In the genomic region with DNA sequence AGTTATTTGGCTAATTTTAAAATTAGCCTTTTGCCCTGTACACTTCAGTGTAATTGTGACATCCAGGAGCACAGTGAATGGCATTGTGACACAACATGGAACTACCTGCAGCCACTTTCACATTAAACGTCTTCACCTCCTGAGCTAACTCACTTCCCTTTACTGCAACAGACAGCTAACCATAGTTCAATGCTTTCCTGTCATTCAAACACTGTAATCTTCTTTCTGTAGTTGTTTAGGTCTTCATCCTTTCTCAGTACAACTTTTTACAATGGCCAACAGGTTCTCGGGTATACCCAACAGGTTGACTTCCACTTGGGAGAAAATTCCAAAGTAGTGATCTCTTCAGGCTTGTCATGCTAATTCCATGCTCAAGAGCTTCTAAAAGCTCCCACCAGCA, we compare ENCODE assay signal across 2 cellular contexts.
TF ChIP-seq lines count a peak whose summit lies in the region.

No MANE protein-coding gene starts in this region.

TF ChIP-seq in H1, 55 proteins besides CTCF, POLR2A, EP300 and RAD21:
- TF ChIP-seq NRF1 (IDR thresholded peaks at IDR 0.05; ENCODE audit: low read depth, low read length): no peak
- no peak for TF ChIP-seq BACH1 (IDR thresholded peaks at IDR 0.05; ENCODE audit: low read length)
- no peak for TF ChIP-seq CHD1 (IDR thresholded peaks at IDR 0.05; ENCODE audit: low read depth, low read length)
- no peak for TF ChIP-seq TBP (IDR thresholded peaks at IDR 0.05; ENCODE audit: low read depth, low read length)
- no peak for TF ChIP-seq MAFK (IDR thresholded peaks at IDR 0.05; ENCODE audit: low read depth, low read length)
- no peak for TF ChIP-seq BCL11A (IDR thresholded peaks at IDR 0.05; ENCODE audit: low read depth in 2 of 2, low read length in 2 of 2)
- TF ChIP-seq E2F6 (IDR thresholded peaks at IDR 0.05): no peak
- no peak for TF ChIP-seq GABPA (IDR thresholded peaks at IDR 0.05; ENCODE audit: borderline replicate concordance, insufficient read depth, low read length)
- TF ChIP-seq TAF1 (IDR thresholded peaks at IDR 0.05; ENCODE audit: low read depth, low read length): no peak
- TF ChIP-seq BRCA1 (IDR thresholded peaks at IDR 0.05; ENCODE audit: low read depth, low read length): no peak
- TF ChIP-seq PHF8 (conservative IDR thresholded peaks at IDR 0.05; ENCODE audit: low read depth, low read length): no peak
- no peak for TF ChIP-seq ZNF274 (IDR thresholded peaks at IDR 0.05; ENCODE audit: borderline replicate concordance, extremely low read depth, low read length)
- no peak for TF ChIP-seq EZH2 (IDR thresholded peaks at IDR 0.05; ENCODE audit: low read depth, low read length, severe bottlenecking)
- no peak for TF ChIP-seq SIN3A (conservative IDR thresholded peaks at IDR 0.05 in 1 of 2, IDR thresholded peaks at IDR 0.05 in 1 of 2; ENCODE audit: low read depth in 1 of 2, low read length in 2 of 2)
- TF ChIP-seq ASH2L (IDR thresholded peaks at IDR 0.05; ENCODE audit: low read length): no peak
- TF ChIP-seq KDM4A (IDR thresholded peaks at IDR 0.05; ENCODE audit: low read depth, low read length, severe bottlenecking): no peak
- TF ChIP-seq ATF2 (IDR thresholded peaks at IDR 0.05; ENCODE audit: low read length): no peak
- TF ChIP-seq YY1 (IDR thresholded peaks at IDR 0.05; ENCODE audit: low read depth, low read length): no peak
- TF ChIP-seq SIX5 (IDR thresholded peaks at IDR 0.05; ENCODE audit: low read depth, low read length): no peak
- TF ChIP-seq SIRT6 (IDR thresholded peaks at IDR 0.05; ENCODE audit: low read length): no peak

TF ChIP-seq in HepG2, 621 proteins besides CTCF, POLR2A, EP300 and RAD21:
- TF ChIP-seq, protein P1, sequence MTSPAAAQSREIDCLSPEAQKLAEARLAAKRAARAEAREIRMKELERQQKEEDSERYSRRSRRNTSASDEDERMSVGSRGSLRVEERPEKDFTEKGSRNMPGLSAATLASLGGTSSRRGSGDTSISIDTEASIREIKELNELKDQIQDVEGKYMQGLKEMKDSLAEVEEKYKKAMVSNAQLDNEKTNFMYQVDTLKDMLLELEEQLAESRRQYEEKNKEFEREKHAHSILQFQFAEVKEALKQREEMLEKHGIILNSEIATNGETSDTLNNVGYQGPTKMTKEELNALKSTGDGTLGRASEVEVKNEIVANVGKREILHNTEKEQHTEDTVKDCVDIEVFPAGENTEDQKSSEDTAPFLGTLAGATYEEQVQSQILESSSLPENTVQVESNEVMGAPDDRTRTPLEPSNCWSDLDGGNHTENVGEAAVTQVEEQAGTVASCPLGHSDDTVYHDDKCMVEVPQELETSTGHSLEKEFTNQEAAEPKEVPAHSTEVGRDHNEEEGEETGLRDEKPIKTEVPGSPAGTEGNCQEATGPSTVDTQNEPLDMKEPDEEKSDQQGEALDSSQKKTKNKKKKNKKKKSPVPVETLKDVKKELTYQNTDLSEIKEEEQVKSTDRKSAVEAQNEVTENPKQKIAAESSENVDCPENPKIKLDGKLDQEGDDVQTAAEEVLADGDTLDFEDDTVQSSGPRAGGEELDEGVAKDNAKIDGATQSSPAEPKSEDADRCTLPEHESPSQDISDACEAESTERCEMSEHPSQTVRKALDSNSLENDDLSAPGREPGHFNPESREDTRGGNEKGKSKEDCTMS (CRISPR knock-in tag; conservative IDR thresholded peaks at IDR 0.05): no peak
- TF ChIP-seq ZNF20 (CRISPR knock-in tag; IDR thresholded peaks at IDR 0.05) (no peak), ZFP37 (CRISPR knock-in tag; IDR thresholded peaks at IDR 0.05; ENCODE audit: borderline replicate concordance) (no peak), BORCS8-MEF2B (CRISPR knock-in tag; IDR thresholded peaks at IDR 0.05) (no peak), DZIP1 (CRISPR knock-in tag; IDR thresholded peaks at IDR 0.05) (no peak), ZNF484 (CRISPR knock-in tag; IDR thresholded peaks at IDR 0.05; ENCODE audit: borderline replicate concordance, low read depth) (no peak), GABPA (IDR thresholded peaks at IDR 0.05; ENCODE audit: low read depth, low read length) (no peak), GABPA (CRISPR knock-in tag; IDR thresholded peaks at IDR 0.05; ENCODE audit: low read depth) (no peak), BRCA1 (CRISPR knock-in tag; IDR thresholded peaks at IDR 0.05) (no peak), CREB3 (CRISPR knock-in tag; IDR thresholded peaks at IDR 0.05) (no peak), ZBTB43 (CRISPR knock-in tag; conservative IDR thresholded peaks at IDR 0.05) (no peak), ZSCAN5A (CRISPR knock-in tag; IDR thresholded peaks at IDR 0.05; ENCODE audit: borderline replicate concordance) (no peak), ZNF598 (CRISPR knock-in tag; IDR thresholded peaks at IDR 0.05; ENCODE audit: borderline replicate concordance) (no peak), SP1 (IDR thresholded peaks at IDR 0.05) (no peak), SP1 (CRISPR knock-in tag; IDR thresholded peaks at IDR 0.05) (no peak), ZSCAN20 (CRISPR knock-in tag; IDR thresholded peaks at IDR 0.05; ENCODE audit: borderline replicate concordance) (no peak), ZNF501 (CRISPR knock-in tag; IDR thresholded peaks at IDR 0.05) (no peak), PHF20 (CRISPR knock-in tag; IDR thresholded peaks at IDR 0.05) (no peak), ZNF569 (CRISPR knock-in tag; IDR thresholded peaks at IDR 0.05; ENCODE audit: borderline replicate concordance) (no peak)
- TF ChIP-seq, protein P2, sequence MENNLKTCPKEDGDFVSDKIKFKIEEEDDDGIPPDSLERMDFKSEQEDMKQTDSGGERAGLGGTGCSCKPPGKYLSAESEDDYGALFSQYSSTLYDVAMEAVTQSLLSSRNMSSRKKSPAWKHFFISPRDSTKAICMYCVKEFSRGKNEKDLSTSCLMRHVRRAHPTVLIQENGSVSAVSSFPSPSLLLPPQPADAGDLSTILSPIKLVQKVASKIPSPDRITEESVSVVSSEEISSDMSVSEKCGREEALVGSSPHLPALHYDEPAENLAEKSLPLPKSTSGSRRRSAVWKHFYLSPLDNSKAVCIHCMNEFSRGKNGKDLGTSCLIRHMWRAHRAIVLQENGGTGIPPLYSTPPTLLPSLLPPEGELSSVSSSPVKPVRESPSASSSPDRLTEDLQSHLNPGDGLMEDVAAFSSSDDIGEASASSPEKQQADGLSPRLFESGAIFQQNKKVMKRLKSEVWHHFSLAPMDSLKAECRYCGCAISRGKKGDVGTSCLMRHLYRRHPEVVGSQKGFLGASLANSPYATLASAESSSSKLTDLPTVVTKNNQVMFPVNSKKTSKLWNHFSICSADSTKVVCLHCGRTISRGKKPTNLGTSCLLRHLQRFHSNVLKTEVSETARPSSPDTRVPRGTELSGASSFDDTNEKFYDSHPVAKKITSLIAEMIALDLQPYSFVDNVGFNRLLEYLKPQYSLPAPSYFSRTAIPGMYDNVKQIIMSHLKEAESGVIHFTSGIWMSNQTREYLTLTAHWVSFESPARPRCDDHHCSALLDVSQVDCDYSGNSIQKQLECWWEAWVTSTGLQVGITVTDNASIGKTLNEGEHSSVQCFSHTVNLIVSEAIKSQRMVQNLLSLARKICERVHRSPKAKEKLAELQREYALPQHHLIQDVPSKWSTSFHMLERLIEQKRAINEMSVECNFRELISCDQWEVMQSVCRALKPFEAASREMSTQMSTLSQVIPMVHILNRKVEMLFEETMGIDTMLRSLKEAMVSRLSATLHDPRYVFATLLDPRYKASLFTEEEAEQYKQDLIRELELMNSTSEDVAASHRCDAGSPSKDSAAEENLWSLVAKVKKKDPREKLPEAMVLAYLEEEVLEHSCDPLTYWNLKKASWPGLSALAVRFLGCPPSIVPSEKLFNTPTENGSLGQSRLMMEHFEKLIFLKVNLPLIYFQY (CRISPR knock-in tag; IDR thresholded peaks at IDR 0.05; ENCODE audit: borderline replicate concordance): no peak
